Comparison of ENCODE assay signal across 30 cellular contexts in the genomic region with DNA sequence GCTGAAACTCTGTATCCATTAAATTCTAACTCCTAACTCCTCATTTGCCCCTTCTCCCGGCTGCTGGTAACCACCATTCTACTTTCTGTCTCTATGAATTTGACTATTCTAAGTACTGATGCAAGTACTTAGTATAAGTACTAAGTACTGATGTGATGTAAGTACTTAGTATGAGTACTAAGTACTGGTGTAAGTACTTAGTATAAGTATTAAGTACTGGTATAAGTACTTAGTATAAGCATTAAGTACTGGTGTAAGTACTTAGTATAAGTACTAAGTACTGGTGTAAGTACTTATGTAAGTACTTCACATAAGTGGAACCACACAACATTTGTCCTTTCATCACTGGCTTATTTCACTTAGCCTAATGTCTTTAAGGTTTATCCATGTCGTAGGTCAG. TPM values are rescaled to one million over a fixed set of nuclear protein-coding genes. Genes with fewer than 3 reads are reported as not detected.
"Had no signal": no experiment of that assay in that cellular context is flagged by ENCODE, and none has a peak within 500 bp of the region (broad histone marks: within the 10 kb centered on the region; RNA-seq: fewer than 3 reads in every experiment).

No MANE protein-coding gene starts in this region.

- H3K36me3 Mint-ChIP-seq: activated CD4-positive, alpha-beta memory T cell treated with anti-CD3 and anti-CD28 coated beads for 36 hours; activated naive CD8-positive, alpha-beta T cell had no signal

- H3K27me3 ChIP-seq: body of pancreas had no signal

- H3K4me3 ChIP-seq: body of pancreas had no signal

- H3K4me1 Mint-ChIP-seq: activated B cell treated with CpG ODN at 0.5 μM for 24 hours; activated T-helper 17 cell treated with anti-CD3 and anti-CD28 coated beads, Interleukin-2, amount 50 U/mL, for 72 hours; T-helper 17 cell had no signal

- H3K27ac Mint-ChIP-seq: activated B cell treated with CpG ODN at 0.5 μM for 24 hours; activated CD4-positive, alpha-beta memory T cell treated with anti-CD3 and anti-CD28 coated beads for 36 hours; activated naive CD4-positive, alpha-beta T cell treated with anti-CD3 and anti-CD28 coated beads for 36 hours; activated naive CD8-positive, alpha-beta T cell; activated T-helper 17 cell treated with anti-CD3 and anti-CD28 coated beads, Interleukin-2, amount 50 U/mL, for 72 hours; T-helper 17 cell had no signal

- DNase-seq: activated B cell treated with CpG ODN at 0.5 μM for 24 hours; activated CD4-positive, alpha-beta memory T cell treated with anti-CD3 and anti-CD28 coated beads for 36 hours; activated CD4-positive, alpha-beta T cell treated with anti-CD3 and anti-CD28 coated beads for 1 hour; activated CD4-positive, alpha-beta T cell treated with anti-CD3 and anti-CD28 coated beads, Interleukin-2, amount 10 ng/mL, durations not matched to agents 24 days and 14 days; activated gamma-delta T cell; activated naive CD4-positive, alpha-beta T cell treated with anti-CD3 and anti-CD28 coated beads for 36 hours; activated T-cell treated with anti-CD3 and anti-CD28 coated beads for 4 hours; activated T-cell treated with anti-CD3 and anti-CD28 coated beads, Interleukin-2, amount 50 U/mL, for 48 hours; anterior cingulate cortex; body of pancreas; central memory CD4-positive, alpha-beta T cell; Kasumi-1; KBM-7; NCI-H1048; NCI-H1930; NCI-H2171 treated with DMSO at 0.1 percent for 48 hours; NCI-H226; NCI-H526 treated with DMSO at 0.1 percent for 48 hours; NCI-H82; RPMI8226; T-helper 17 cell; T-helper 9 cell had no signal

- H3K4me3 Mint-ChIP-seq: activated B cell treated with CpG ODN at 0.5 μM for 24 hours; activated CD4-positive, alpha-beta memory T cell treated with anti-CD3 and anti-CD28 coated beads for 36 hours; activated CD4-positive, alpha-beta T cell treated with anti-CD3 and anti-CD28 coated beads, Interleukin-2, amount 10 ng/mL, durations not matched to agents 24 days and 14 days; activated naive CD4-positive, alpha-beta T cell treated with anti-CD3 and anti-CD28 coated beads for 36 hours; activated naive CD8-positive, alpha-beta T cell; activated T-helper 17 cell treated with anti-CD3 and anti-CD28 coated beads, Interleukin-2, amount 50 U/mL, for 72 hours; T-helper 17 cell had no signal

- ATAC-seq: activated T-helper 17 cell treated with anti-CD3 and anti-CD28 coated beads, Interleukin-2, amount 50 U/mL, for 72 hours; body of pancreas; Panc1; Right ventricle myocardium inferior; T-helper 17 cell had no signal

- H3K9me3 Mint-ChIP-seq: activated CD4-positive, alpha-beta memory T cell treated with anti-CD3 and anti-CD28 coated beads for 36 hours; activated naive CD4-positive, alpha-beta T cell treated with anti-CD3 and anti-CD28 coated beads for 36 hours; activated T-helper 17 cell treated with anti-CD3 and anti-CD28 coated beads, Interleukin-2, amount 50 U/mL, for 72 hours had no signal

- H3K9me3 ChIP-seq: body of pancreas had no signal

- H3K27me3 Mint-ChIP-seq: activated CD4-positive, alpha-beta memory T cell treated with anti-CD3 and anti-CD28 coated beads for 36 hours; activated naive CD8-positive, alpha-beta T cell; activated T-helper 17 cell treated with anti-CD3 and anti-CD28 coated beads, Interleukin-2, amount 50 U/mL, for 72 hours had no signal

- H3K27ac ChIP-seq: body of pancreas had no signal

RNA-seq across cellular contexts. Expression of a gene that starts 40.9 kb away (rescaled TPM):
- total RNA-seq: activated B cell treated with CpG ODN at 0.5 μM for 24 hours; activated CD4-positive, alpha-beta memory T cell treated with anti-CD3 and anti-CD28 coated beads for 36 hours; activated CD4-positive, alpha-beta T cell treated with anti-CD3 and anti-CD28 coated beads, Interleukin-2, amount 10 ng/mL, durations not matched to agents 24 days and 14 days; activated CD8-positive, alpha-beta memory T cell treated with anti-CD3 and anti-CD28 coated beads for 36 hours; activated naive CD4-positive, alpha-beta T cell treated with anti-CD3 and anti-CD28 coated beads for 36 hours; activated T-helper 17 cell treated with anti-CD3 and anti-CD28 coated beads, Interleukin-2, amount 50 U/mL, for 72 hours; M059J; NCI-H460; OCI-LY7; Right ventricle myocardium inferior; T-helper 17 cell had no signal
